29 cellular contexts compared by ENCODE assay signal in the genomic region with DNA sequence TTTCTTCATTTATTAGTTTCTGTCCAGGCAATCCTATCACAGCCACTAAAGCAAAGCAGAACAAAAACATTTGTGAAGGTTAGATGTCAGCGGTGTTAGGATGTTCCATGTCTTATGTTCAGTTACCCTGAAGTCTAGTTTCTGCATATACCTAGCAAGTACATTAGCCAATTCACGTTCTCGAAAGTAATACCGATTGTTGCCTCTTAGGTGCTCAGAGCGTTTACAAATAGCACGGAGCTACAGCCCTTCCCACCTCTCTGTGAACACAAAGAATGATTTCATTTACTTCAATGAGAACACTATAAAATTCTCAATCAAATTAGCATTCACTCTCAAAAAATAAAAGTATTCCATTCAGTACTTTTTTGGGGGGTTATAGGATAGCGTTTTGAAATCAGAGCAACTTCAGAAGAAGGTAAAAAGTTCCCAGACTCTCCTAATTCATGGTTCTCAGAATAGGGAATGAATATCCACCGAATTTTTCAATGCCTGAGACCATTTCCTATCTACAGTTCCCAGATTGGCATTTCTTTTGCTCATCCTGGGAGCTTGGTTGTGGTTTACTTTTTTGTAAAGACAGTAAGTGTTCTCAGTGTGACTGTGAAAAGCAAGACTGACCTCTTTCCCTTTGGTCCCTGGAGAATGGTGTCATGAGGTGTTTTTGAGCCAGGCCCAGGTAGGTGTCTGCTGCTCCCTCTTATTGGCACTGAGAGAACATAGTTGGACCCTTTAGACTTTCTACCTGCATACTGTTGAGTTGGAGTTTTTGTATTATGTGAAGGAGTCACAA.
A peak's percentile ranks its signal among the peaks of the same experiment; 100 is the strongest.
DNase-seq lines count a peak whose midpoint lies in the region; ATAC-seq and TF ChIP-seq lines count a peak whose summit lies in the region.
"Had no signal": no experiment of that assay in that cellular context is flagged by ENCODE, and none has a peak within 500 bp of the region (broad histone marks: within the 10 kb centered on the region; RNA-seq: fewer than 3 reads in every experiment).

No MANE protein-coding gene starts in this region.

- H3K27ac ChIP-seq in osteoblast (ENCODE audit: low read depth, low read length) (no peak overlapping the region), stomach (no peak overlapping the region)
- no peak overlapping the region for H3K27ac ChIP-seq in effector memory CD4-positive, alpha-beta T cell (ENCODE audit: insufficient read depth, low read length, poor library complexity, severe bottlenecking)
- H3K27ac ChIP-seq: BLaER1 treated with 17β-estradiol and CSF1 and Interleukin-3, amounts not matched to agents 10 nM and 100 nM; KMS-11; parathyroid adenoma; skin epidermis had no signal

- no peaks in the 10 kb centered on the region for H3K27me3 Mint-ChIP-seq in WTC11 (ENCODE audit: low read depth)
- H3K27me3 Mint-ChIP-seq: activated CD4-positive, alpha-beta memory T cell treated with anti-CD3 and anti-CD28 coated beads for 36 hours; T-helper 17 cell had no signal

- TF ChIP-seq EP300 in stomach (IDR thresholded peaks at IDR 0.05), result no peak

- H3K36me3 Mint-ChIP-seq in WTC11, result 0 out of 2 replicates have a peak, but pooled peaks cover 3% of the 10 kb centered on the region

- no peaks in the 10 kb centered on the region for H3K36me3 ChIP-seq in osteoblast (ENCODE audit: insufficient read depth, low read length)
- H3K36me3 ChIP-seq in stomach, result no peaks in the 10 kb centered on the region
- no peaks in the 10 kb centered on the region for H3K36me3 ChIP-seq in effector memory CD4-positive, alpha-beta T cell (ENCODE audit: control insufficient read depth, insufficient read depth, low read length)

- no peaks in the 10 kb centered on the region for H4K20me1 ChIP-seq in osteoblast (ENCODE audit: insufficient read depth, low read length)

- H3K4me3 Mint-ChIP-seq in WTC11, result no peak overlapping the region
- H3K4me3 Mint-ChIP-seq: activated CD4-positive, alpha-beta memory T cell treated with anti-CD3 and anti-CD28 coated beads for 36 hours; neural crest cell; T-helper 17 cell had no signal

- H3K4me1 ChIP-seq in osteoblast (ENCODE audit: insufficient read depth, low read length) (peaks cover 16% of the 10 kb centered on the region), stomach (peaks cover 0 to 38% (median 11%) of the 10 kb centered on the region in 4 donors)
- no peaks in the 10 kb centered on the region for H3K4me1 ChIP-seq in effector memory CD4-positive, alpha-beta T cell (ENCODE audit: control insufficient read depth, insufficient read depth, low read length, poor library complexity, severe bottlenecking)
- H3K4me1 ChIP-seq: parathyroid adenoma had no signal

- CTCF ChIA-PET in WTC11 (lab: Charles Lee), result interaction anchor here (0.6 to 0.9 kb wide), 2 partner anchors 278 to 280 kb away, joined by 3 to 4 read pairs; no protein-coding TSS in a partner anchor

- no peaks in the 10 kb centered on the region for H3K9me3 Mint-ChIP-seq in WTC11
- H3K9me3 Mint-ChIP-seq: activated CD4-positive, alpha-beta memory T cell treated with anti-CD3 and anti-CD28 coated beads for 36 hours; activated T-helper 2 cell treated with anti-CD3 and anti-CD28 coated beads, Interferon-gamma antibody, Interleukin-2, Interleukin-4, amounts not matched to agents 10 μg/mL and 5 μg/mL and 100 μg/mL, durations not matched to agents 14 hours and 24 hours and 36 hours; neural crest cell had no signal

- H3K4me3 ChIP-seq in GM12865 (ENCODE audit: low read depth, low read length) (no peak overlapping the region), osteoblast (ENCODE audit: insufficient read depth, low read length) (no peak overlapping the region), stomach (no peak overlapping the region)
- H3K4me3 ChIP-seq in effector memory CD4-positive, alpha-beta T cell (ENCODE audit: insufficient read depth, low read depth, low read length, poor library complexity, severe bottlenecking), result no peak overlapping the region
- H3K4me3 ChIP-seq: BLaER1 treated with 17β-estradiol and CSF1 and Interleukin-3, amounts not matched to agents 10 nM and 100 nM; GM23248; skin epidermis had no signal

- no peak overlapping the region for H2AFZ ChIP-seq in osteoblast (ENCODE audit: low read length)
- H2AFZ ChIP-seq: GM23248, parathyroid adenoma had no signal

- peak overlapping the region; percentile 75 for H3K27ac Mint-ChIP-seq in WTC11
- H3K27ac Mint-ChIP-seq: activated CD4-positive, alpha-beta memory T cell treated with anti-CD3 and anti-CD28 coated beads for 36 hours; activated T-helper 2 cell treated with anti-CD3 and anti-CD28 coated beads, Interferon-gamma antibody, Interleukin-2, Interleukin-4, amounts not matched to agents 10 μg/mL and 5 μg/mL and 100 μg/mL, durations not matched to agents 14 hours and 24 hours and 36 hours; T-helper 17 cell had no signal

- ATAC-seq in GM21619 (IDR thresholded peaks at IDR 0.05; ENCODE audit: unreplicated experiment) (peak; percentile 42), WTC11 (peak; percentile 24; the same call in 1 of the 2 replicates)
- ATAC-seq: activated CD4-positive, CD25-positive, alpha-beta regulatory T cell treated with anti-CD3 and anti-CD28 coated beads, Interleukin-2, amount 50 U/mL, for 24 hours; esophagus mucosa; Panc1; T-helper 17 cell had no signal

- intact Hi-C loops in stomach (cut with DNase I; ENCODE audit: low total_unique reads), result no loop called here

- TF ChIP-seq CTCF in GM12865 (IDR thresholded peaks at IDR 0.05; ENCODE audit: insufficient read depth, low read depth, low read length, missing control alignments) (no peak), WTC11 (IDR thresholded peaks at IDR 0.05) (no peak), osteoblast (IDR thresholded peaks at IDR 0.05; ENCODE audit: extremely low read depth, low read depth, low read length) (no peak), stomach (IDR thresholded peaks at IDR 0.05) (no peak)

- H3K4me1 Mint-ChIP-seq in WTC11, result peaks cover 24% of the 10 kb centered on the region
- H3K4me1 Mint-ChIP-seq: neural crest cell had no signal

- peaks cover 86% of the 10 kb centered on the region for H3K79me2 ChIP-seq in osteoblast (ENCODE audit: insufficient read depth, low read length)
- H3K79me2 ChIP-seq: parathyroid adenoma had no signal

- WGBS in stomach, 5 donors, result 92 to 96% (median 95%) methylated on average over 8 of the region's 8 CpGs

- H3K4me2 ChIP-seq in osteoblast (ENCODE audit: insufficient read depth, low read length), result no peak overlapping the region
- H3K4me2 ChIP-seq: BLaER1 treated with 17β-estradiol and CSF1 and Interleukin-3, amounts not matched to agents 10 nM and 100 nM; KMS-11 had no signal

- peak; percentile 45 for DNase-seq in GM12865 (ENCODE audit: low read depth)
- no peak for DNase-seq in WTC11 (ENCODE audit: low spot score)
- peak; percentile 26 for DNase-seq in osteoblast (ENCODE audit: insufficient read length, low spot score, missing footprints)
- no peak for DNase-seq in stomach
- no peak for DNase-seq in effector memory CD4-positive, alpha-beta T cell
- DNase-seq in NCI-H1092 treated with DMSO at 0.1 percent for 48 hours (lab: John Stamatoyannopoulos, UW), result no peak
- DNase-seq: activated CD4-positive, alpha-beta memory T cell treated with anti-CD3 and anti-CD28 coated beads for 36 hours; activated CD8-positive, alpha-beta memory T cell treated with anti-CD3 and anti-CD28 coated beads, Interleukin-2, amount 50 U/mL, for 4 hours; COR-L47; cortex of kidney; glutamatergic neuron; GM23248; mammary epithelial cell; MM.1S; NCI-H2029; NCI-H526 treated with DMSO at 0.1 percent for 48 hours; Right ventricle myocardium superior; stimulated activated naive CD4-positive, alpha-beta T cell treated with Interleukin-2 at 50 U/mL for 16 hours; T-helper 17 cell had no signal

- no peak for TF ChIP-seq POLR2A in stomach (IDR thresholded peaks at IDR 0.05)

- H3K27me3 ChIP-seq in osteoblast (ENCODE audit: insufficient read depth, low read length) (no peaks in the 10 kb centered on the region), stomach (no peaks in the 10 kb centered on the region)
- H3K27me3 ChIP-seq in effector memory CD4-positive, alpha-beta T cell (replicated peaks; ENCODE audit: control insufficient read depth, insufficient read depth, low read length, poor library complexity, severe bottlenecking), result no peaks in the 10 kb centered on the region
- H3K27me3 ChIP-seq: BLaER1 treated with 17β-estradiol and CSF1 and Interleukin-3, amounts not matched to agents 10 nM and 100 nM had no signal

- POLR2A ChIA-PET in WTC11 (lab: Charles Lee), result no interaction called here

- H3K9me3 ChIP-seq in osteoblast (ENCODE audit: low read depth, low read length), result no peaks in the 10 kb centered on the region
- H3K9me3 ChIP-seq in stomach, result no peaks in the 10 kb centered on the region
- H3K9me3 ChIP-seq in effector memory CD4-positive, alpha-beta T cell (ENCODE audit: control insufficient read depth, low read length), result no peaks in the 10 kb centered on the region
- H3K9me3 ChIP-seq: BLaER1 treated with 17β-estradiol and CSF1 and Interleukin-3, amounts not matched to agents 10 nM and 100 nM had no signal

TF ChIP-seq in WTC11, 78 proteins besides CTCF, POLR2A, EP300 and RAD21 (continues in another document):
- TF ChIP-seq USF1 (CRISPR knock-in tag; IDR thresholded peaks at IDR 0.05), result no peak
- no peak for TF ChIP-seq GRHL2 (CRISPR knock-in tag; IDR thresholded peaks at IDR 0.05; ENCODE audit: insufficient replicate concordance, severe bottlenecking)
- no peak for TF ChIP-seq SP1 (CRISPR knock-in tag; conservative IDR thresholded peaks at IDR 0.05)
- no peak for TF ChIP-seq FOXP1 (CRISPR knock-in tag; IDR thresholded peaks at IDR 0.05; ENCODE audit: borderline replicate concordance)
- TF ChIP-seq, protein P1, sequence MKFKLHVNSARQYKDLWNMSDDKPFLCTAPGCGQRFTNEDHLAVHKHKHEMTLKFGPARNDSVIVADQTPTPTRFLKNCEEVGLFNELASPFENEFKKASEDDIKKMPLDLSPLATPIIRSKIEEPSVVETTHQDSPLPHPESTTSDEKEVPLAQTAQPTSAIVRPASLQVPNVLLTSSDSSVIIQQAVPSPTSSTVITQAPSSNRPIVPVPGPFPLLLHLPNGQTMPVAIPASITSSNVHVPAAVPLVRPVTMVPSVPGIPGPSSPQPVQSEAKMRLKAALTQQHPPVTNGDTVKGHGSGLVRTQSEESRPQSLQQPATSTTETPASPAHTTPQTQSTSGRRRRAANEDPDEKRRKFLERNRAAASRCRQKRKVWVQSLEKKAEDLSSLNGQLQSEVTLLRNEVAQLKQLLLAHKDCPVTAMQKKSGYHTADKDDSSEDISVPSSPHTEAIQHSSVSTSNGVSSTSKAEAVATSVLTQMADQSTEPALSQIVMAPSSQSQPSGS (CRISPR knock-in tag; IDR thresholded peaks at IDR 0.05; ENCODE audit: borderline replicate concordance, low read depth), result no peak
- TF ChIP-seq GABPB1 (CRISPR knock-in tag; IDR thresholded peaks at IDR 0.05), result no peak
- no peak for TF ChIP-seq ESRRA (CRISPR knock-in tag; IDR thresholded peaks at IDR 0.05; ENCODE audit: borderline replicate concordance)
- TF ChIP-seq NFE2L1 (CRISPR knock-in tag; IDR thresholded peaks at IDR 0.05), result no peak

Comparison
In these comparisons a context has a peak if more than half of its experiments do, and no peak if none do; other contexts are left out.
1. DNase-seq: peak in GM12865 (single experiment) and osteoblast (single experiment); none in WTC11 (single experiment), stomach (single experiment), effector memory CD4-positive, alpha-beta T cell (0 of 3) and NCI-H1092 treated with DMSO at 0.1 percent for 48 hours (single experiment).